ENCODE assay signal across 8 cellular contexts in the genomic region with DNA sequence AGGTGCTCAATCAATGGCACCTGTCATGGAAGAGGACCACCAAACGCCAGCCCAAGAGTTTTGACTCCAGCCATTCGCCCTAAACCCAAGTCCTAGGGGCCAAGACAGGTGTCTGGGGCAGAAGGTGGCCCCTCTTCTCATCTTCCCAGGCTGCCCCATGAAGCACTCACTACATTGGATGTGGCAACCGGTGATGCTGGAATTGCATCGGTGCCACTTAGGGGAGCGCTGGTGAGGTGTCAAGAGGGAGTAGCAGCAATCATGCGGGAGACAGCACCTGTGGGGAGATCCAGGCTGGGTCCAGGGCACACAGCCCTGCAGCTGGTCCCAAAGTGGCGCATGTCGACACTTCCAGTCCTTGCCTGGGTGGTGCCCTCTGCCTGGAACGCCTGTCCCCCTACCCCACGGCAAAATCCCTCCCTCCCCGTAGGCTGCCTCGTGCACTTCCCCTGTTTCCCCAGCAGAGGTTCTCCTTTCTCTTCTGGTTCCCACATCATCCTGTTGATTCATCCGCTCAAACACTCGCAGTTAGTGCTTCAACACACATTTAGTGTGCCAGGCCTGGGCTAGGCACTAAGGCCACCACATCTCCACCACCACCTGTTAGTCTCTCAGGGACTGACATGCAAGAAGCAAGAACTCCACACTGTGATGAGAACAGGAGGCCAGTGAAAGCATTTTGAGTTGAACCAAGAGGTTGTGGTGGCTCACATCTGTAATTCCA. TPM values are rescaled to one million over a fixed set of nuclear protein-coding genes. Genes with fewer than 3 reads are reported as not detected.
A peak's percentile ranks its signal among the peaks of the same experiment; 100 is the strongest.
DNase-seq lines count a peak whose midpoint lies in the region; ATAC-seq and TF ChIP-seq lines count a peak whose summit lies in the region.

No MANE protein-coding gene starts in this region.

- no peak overlapping the region for H3K4me3 ChIP-seq in AG04450 (ENCODE audit: low read depth, low read length)

- H3K27me3 ChIP-seq in AG04450 (ENCODE audit: control insufficient read depth, insufficient read depth, low read length): peaks cover 17% of the 10 kb centered on the region

- CTCF ChIA-PET in AG04450 (lab: Charles Lee): interaction anchor here (0.5 to 2.0 kb wide), 9 partner anchors 10 to 406 kb away, joined by 3 to 31 read pairs (median 4); no protein-coding TSS in a partner anchor

- ATAC-seq in GM21447 (IDR thresholded peaks at IDR 0.05; ENCODE audit: unreplicated experiment) (no peak), GM21576 (IDR thresholded peaks at IDR 0.05; ENCODE audit: unreplicated experiment) (no peak)

- peak; percentile 78 for TF ChIP-seq CTCF in AG04450 (IDR thresholded peaks at IDR 0.05; ENCODE audit: low read depth, low read length)
- peak; percentile 90 for TF ChIP-seq CTCF in GM12874 (IDR thresholded peaks at IDR 0.05; ENCODE audit: insufficient read depth, low read depth, low read length)

- POLR2A ChIA-PET in AG04450 (lab: Yijun Ruan, JAX): no interaction called here

- DNase-seq in AG04450 (ENCODE audit: low read depth, low spot score) (peak; percentile 11), NCI-H2196 (lab: John Stamatoyannopoulos, UW; ENCODE audit: unreplicated experiment) (peak; percentile 60), globus pallidus (ENCODE audit: low spot score) (peak; percentile 14), pons (ENCODE audit: low spot score) (peak; percentile 23)
- peak; percentile 46 to 56 for DNase-seq in activated T-cell treated with anti-CD3 and anti-CD28 coated beads, Interleukin-2, amount 50 U/mL, for 48 hours

- no peaks in the 10 kb centered on the region for H3K9me3 ChIP-seq in AG04450 (ENCODE audit: control insufficient read depth, insufficient read depth, low read length)

- no peak overlapping the region for H3K27ac ChIP-seq in AG04450 (ENCODE audit: low read depth, low read length)

RNA-seq across cellular contexts. Expression of a gene that starts 18.5 kb away (rescaled TPM):
- polyA plus RNA-seq in AG04450 (2011; rRNA removed): not detected in 2 replicates
- polyA minus RNA-seq in AG04450 (2011; rRNA and poly(A)+ RNA removed): not detected in 2 replicates

RNA-seq across cellular contexts. Expression of a gene that starts 30.8 kb away (rescaled TPM):
- polyA plus RNA-seq in AG04450 (2011; rRNA removed): not detected in 2 replicates
- not detected in 2 replicates for polyA minus RNA-seq in AG04450 (2011; rRNA and poly(A)+ RNA removed)

RNA-seq across cellular contexts. Expression of a gene that starts 38.3 kb away (rescaled TPM):
- polyA plus RNA-seq in AG04450 (2011; rRNA removed): not detected in 2 replicates
- not detected in 2 replicates for polyA minus RNA-seq in AG04450 (2011; rRNA and poly(A)+ RNA removed)
